ENCODE assay signal across 9 cellular contexts in genomic region chr15:45200001-45200798, GRCh38.
DNase-seq lines count a peak whose midpoint lies in the region; ATAC-seq lines count a peak whose summit lies in the region.
"Had no signal": no experiment of that assay in that cellular context is flagged by ENCODE, and none has a peak within 500 bp of the region (broad histone marks: within the 10 kb centered on the region; RNA-seq: fewer than 3 reads in every experiment).

No MANE protein-coding gene starts in this region.

- ATAC-seq in GM19372 (IDR thresholded peaks at IDR 0.05; ENCODE audit: low read depth, unreplicated experiment) = peak; percentile 42
- peak; percentile 40 for ATAC-seq in HG03520 (IDR thresholded peaks at IDR 0.05; ENCODE audit: unreplicated experiment)
- ATAC-seq in memory B cell (ENCODE audit: low read depth) = peak; percentile 67

- peaks cover 12% of the 10 kb centered on the region for H3K4me1 Mint-ChIP-seq in memory B cell

- H3K36me3 Mint-ChIP-seq in memory B cell = no peaks in the 10 kb centered on the region

- no peak overlapping the region for H3K27ac Mint-ChIP-seq in memory B cell
- H3K27ac Mint-ChIP-seq: dendritic cell treated with granulocyte-macrophage colony-stimulating factor and Interleukin-4, amounts not matched to agents 40 ng/mL and 50 ng/mL, for 4 days had no signal

- no peak overlapping the region for H3K4me3 Mint-ChIP-seq in memory B cell
- H3K4me3 Mint-ChIP-seq: dendritic cell treated with granulocyte-macrophage colony-stimulating factor and Interleukin-4, amounts not matched to agents 40 ng/mL and 50 ng/mL, for 4 days had no signal

- no peaks in the 10 kb centered on the region for H3K9me3 Mint-ChIP-seq in memory B cell
- H3K9me3 Mint-ChIP-seq: dendritic cell treated with granulocyte-macrophage colony-stimulating factor and Interleukin-4, amounts not matched to agents 40 ng/mL and 50 ng/mL, for 4 days had no signal

- peaks cover 1% of the 10 kb centered on the region for H3K27me3 Mint-ChIP-seq in memory B cell
- H3K27me3 Mint-ChIP-seq: dendritic cell treated with granulocyte-macrophage colony-stimulating factor and Interleukin-4, amounts not matched to agents 40 ng/mL and 50 ng/mL, for 4 days had no signal

- DNase-seq in C1 segment of cervical spinal cord (lab: John Stamatoyannopoulos, UW) (peak; percentile 54 to 99 (median 92)), NCI-H774 (lab: John Stamatoyannopoulos, UW) (peak; percentile 87), memory B cell (ENCODE audit: low spot score in 2 of 2) (peak; percentile 98 to 99)
- DNase-seq in activated CD4-positive, alpha-beta T cell treated with anti-CD3 and anti-CD28 coated beads, Interleukin-2, amount 50 U/mL, for 48 hours = peak; percentile 98
- peak; percentile 89 for DNase-seq in effector CD8-positive, alpha-beta T cell (lab: John Stamatoyannopoulos, UW)
- peak; percentile 96 for DNase-seq in stimulated activated CD8-positive, alpha-beta memory T cell treated with anti-CD3 and anti-CD28 coated beads, Interleukin-12 subunit alpha, Interleukin-12 subunit beta, amount 100 ng/mL, for 1 hour (ENCODE audit: low read depth)

Comparison
In these comparisons a context has a peak if more than half of its experiments do, and no peak if none do; other contexts are left out.
1. Peak in every context shown above with its lines: DNase-seq and ATAC-seq.